Comparison of ENCODE assay signal across 1 cellular context in genomic region chr11:100681064-100681502, GRCh38.
TF ChIP-seq lines count a peak whose summit lies in the region.

No MANE protein-coding gene starts in this region.

TF ChIP-seq in HepG2, 621 proteins besides CTCF, POLR2A, EP300 and RAD21 (continued from another document and continues in another):
- TF ChIP-seq RARG (CRISPR knock-in tag; IDR thresholded peaks at IDR 0.05; ENCODE audit: low read depth) (no peak), RBFOX2 (IDR thresholded peaks at IDR 0.05; ENCODE audit: low read depth, low read length) (no peak), ZBTB40 (IDR thresholded peaks at IDR 0.05) (no peak), ZBTB40 (CRISPR knock-in tag; IDR thresholded peaks at IDR 0.05) (no peak), ZHX2 (IDR thresholded peaks at IDR 0.05; ENCODE audit: low read depth) (no peak), ZHX2 (CRISPR knock-in tag; IDR thresholded peaks at IDR 0.05; ENCODE audit: borderline replicate concordance) (no peak), ASH2L (IDR thresholded peaks at IDR 0.05; ENCODE audit: insufficient read length, low read depth, low read length) (no peak), ZNF253 (CRISPR knock-in tag; IDR thresholded peaks at IDR 0.05; ENCODE audit: borderline replicate concordance) (no peak), ZMYM3 (CRISPR knock-in tag; IDR thresholded peaks at IDR 0.05) (no peak), ZNF781 (CRISPR knock-in tag; IDR thresholded peaks at IDR 0.05; ENCODE audit: borderline replicate concordance, not compliant biosample characterization) (no peak), PAX8 (CRISPR knock-in tag; IDR thresholded peaks at IDR 0.05; ENCODE audit: borderline replicate concordance) (no peak), YEATS2 (CRISPR knock-in tag; IDR thresholded peaks at IDR 0.05; ENCODE audit: borderline replicate concordance) (peak; percentile 38; the same call in 1 of the 2 replicates), ZNF138 (CRISPR knock-in tag; IDR thresholded peaks at IDR 0.05; ENCODE audit: low read depth) (no peak), RAD51 (IDR thresholded peaks at IDR 0.05; ENCODE audit: borderline replicate concordance) (no peak), ZNF816 (CRISPR knock-in tag; IDR thresholded peaks at IDR 0.05; ENCODE audit: borderline replicate concordance) (no peak), NCOA1 (CRISPR knock-in tag; IDR thresholded peaks at IDR 0.05) (no peak), PAWR (CRISPR knock-in tag; IDR thresholded peaks at IDR 0.05; ENCODE audit: borderline replicate concordance) (no peak), ZNF570 (CRISPR knock-in tag; IDR thresholded peaks at IDR 0.05; ENCODE audit: borderline replicate concordance) (no peak), ZNF784 (CRISPR knock-in tag; IDR thresholded peaks at IDR 0.05; ENCODE audit: borderline replicate concordance) (no peak), JUN (CRISPR knock-in tag; IDR thresholded peaks at IDR 0.05) (no peak), GABPB1 (CRISPR knock-in tag; IDR thresholded peaks at IDR 0.05) (peak; percentile 37; the same call in 1 of the 2 replicates), SOX6 (IDR thresholded peaks at IDR 0.05) (no peak), SOX6 (CRISPR knock-in tag; IDR thresholded peaks at IDR 0.05) (0 out of 2 replicates have a peak, but pooled peaks have one; percentile 16), ZNF7 (CRISPR knock-in tag; IDR thresholded peaks at IDR 0.05) (no peak), ZNF12 (CRISPR knock-in tag; IDR thresholded peaks at IDR 0.05) (no peak), ZNF644 (CRISPR knock-in tag; IDR thresholded peaks at IDR 0.05; ENCODE audit: low read depth) (peak; percentile 25; the same call in 1 of the 2 replicates), TCF7 (IDR thresholded peaks at IDR 0.05; ENCODE audit: low read depth) (peak; percentile 35; the same call in 1 of the 2 replicates), ZSCAN21 (CRISPR knock-in tag; IDR thresholded peaks at IDR 0.05; ENCODE audit: borderline replicate concordance) (no peak), ETV5 (CRISPR knock-in tag; IDR thresholded peaks at IDR 0.05; ENCODE audit: borderline replicate concordance) (peak; percentile 65; the same call in 1 of the 2 replicates), NFRKB (IDR thresholded peaks at IDR 0.05) (no peak), PAF1 (CRISPR knock-in tag; IDR thresholded peaks at IDR 0.05) (no peak), ZNF607 (CRISPR knock-in tag; IDR thresholded peaks at IDR 0.05; ENCODE audit: borderline replicate concordance) (no peak), DBP (CRISPR knock-in tag; IDR thresholded peaks at IDR 0.05; ENCODE audit: not compliant biosample characterization) (no peak), HNRNPUL1 (IDR thresholded peaks at IDR 0.05; ENCODE audit: low read depth, low read length) (no peak), HOXD1 (CRISPR knock-in tag; IDR thresholded peaks at IDR 0.05) (no peak), POLR2AphosphoS2 (IDR thresholded peaks at IDR 0.05; ENCODE audit: low read depth, low read length) (no peak), ZNF720 (CRISPR knock-in tag; IDR thresholded peaks at IDR 0.05) (no peak), ZNF235 (CRISPR knock-in tag; IDR thresholded peaks at IDR 0.05; ENCODE audit: borderline replicate concordance) (no peak), ZNF30 (CRISPR knock-in tag; IDR thresholded peaks at IDR 0.05) (no peak), ZNF124 (CRISPR knock-in tag; IDR thresholded peaks at IDR 0.05) (no peak), GATA4 (IDR thresholded peaks at IDR 0.05; ENCODE audit: borderline replicate concordance, low read depth) (no peak), ZNF710 (CRISPR knock-in tag; IDR thresholded peaks at IDR 0.05; ENCODE audit: borderline replicate concordance) (no peak), TFE3 (CRISPR knock-in tag; IDR thresholded peaks at IDR 0.05) (peak; percentile 23; the same call in 1 of the 2 replicates), PBX2 (CRISPR knock-in tag; IDR thresholded peaks at IDR 0.05) (no peak), KMT2B (CRISPR knock-in tag; IDR thresholded peaks at IDR 0.05) (0 out of 2 replicates have a peak, but pooled peaks have one; percentile 45)
